In the genomic region with DNA sequence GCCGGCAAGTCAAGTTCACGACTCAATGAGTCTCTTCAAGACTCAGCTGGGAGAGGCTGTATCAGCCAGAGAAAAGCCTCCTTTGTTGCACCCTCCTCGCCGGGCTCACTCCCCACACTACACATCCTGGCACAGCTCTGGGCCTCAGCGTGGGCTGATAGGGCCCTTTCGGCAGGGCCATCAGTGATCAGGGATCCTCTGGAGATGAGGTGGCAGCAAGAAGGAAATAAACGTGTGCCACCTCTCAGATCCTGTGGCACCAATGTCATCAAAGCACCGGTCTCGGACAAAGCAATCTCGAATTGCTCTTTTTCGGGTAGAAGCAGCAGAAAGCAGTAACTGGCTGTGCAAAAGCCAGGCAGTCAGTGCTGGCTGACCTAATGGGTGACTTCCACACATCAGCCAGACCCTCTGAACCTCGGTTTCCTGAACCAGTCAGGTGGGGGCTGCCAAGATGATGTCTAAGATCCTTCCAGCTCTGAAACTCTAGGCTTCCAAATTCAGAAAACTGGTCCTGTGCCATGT, we compare ENCODE assay signal across 8 cellular contexts. TPM values are rescaled to one million over a fixed set of nuclear protein-coding genes. Genes with fewer than 3 reads are reported as not detected.
DNase-seq lines count a peak whose midpoint lies in the region; FAIRE-seq and TF ChIP-seq lines count a peak whose summit lies in the region.

No MANE protein-coding gene starts in this region.

- peak overlapping the region in 9 of 11 experiments; percentile 68 to 98 (median 78); a peak in 17 of 22 replicates for H3K27ac ChIP-seq in BLaER1 treated with 17β-estradiol and CSF1 and Interleukin-3, amounts not matched to agents 10 nM and 100 nM
- H3K27ac ChIP-seq in PC-9 = peak overlapping the region; percentile 50
- H3K27ac ChIP-seq in H1 (ENCODE audit: low read depth, low read length) = no peak overlapping the region
- H3K27ac ChIP-seq in neuronal stem cell (replicated peaks; ENCODE audit: low read length) = no peak overlapping the region

- 88% methylated on average over 12 of the region's 12 CpGs; no CpG with 5 or more reads in 1 of the 2 experiments for WGBS in H1 (ENCODE audit: extremely low coverage in 1 of 2, insufficient coverage in 1 of 2, insufficient read length in 1 of 2, insufficient replicate concordance in 2 of 2, low coverage in 1 of 2, low lambda C conversion rate in 2 of 2, missing lambda C conversion rate in 1 of 2), 2 experiments
- no CpG with 5 or more reads among the region's 12 CpGs for WGBS in neuronal stem cell (ENCODE audit: extremely low coverage in 2 of 2, insufficient read length in 2 of 2, insufficient replicate concordance in 1 of 2), 2 donors

- H3K4me3 ChIP-seq in BLaER1 treated with 17β-estradiol and CSF1 and Interleukin-3, amounts not matched to agents 10 nM and 100 nM = peak overlapping the region; percentile 74 to 98 (median 90)
- H3K4me3 ChIP-seq in PC-9 (peak overlapping the region; percentile 68), H1 (ENCODE audit: extremely low read depth in 1 of 4, insufficient read depth in 2 of 4, low read depth in 3 of 4, low read length in 4 of 4) (no peak overlapping the region), neuronal stem cell (ENCODE audit: low read length in 2 of 2) (no peak overlapping the region)

- intact Hi-C loops in PC-9 (cut with micrococcal nuclease; ENCODE audit: unreplicated experiment) = loop anchor here (2.0 to 5.0 kb wide), 2 partner anchors 34 to 41 kb away; a partner anchor contains a TSS

- H3K56ac ChIP-seq in H1 (replicated peaks; ENCODE audit: insufficient read length, low read depth, low read length) = no peak overlapping the region

- H4K20me1 ChIP-seq in BLaER1 treated with 17β-estradiol and CSF1 and Interleukin-3, amounts not matched to agents 10 nM and 100 nM = peaks cover 63 to 70% (median 66%) of the 10 kb centered on the region in 11 experiments
- peaks cover 45% of the 10 kb centered on the region for H4K20me1 ChIP-seq in PC-9 (ENCODE audit: insufficient read depth)
- no peaks in the 10 kb centered on the region for H4K20me1 ChIP-seq in H1 (replicated peaks in 1 of 2; ENCODE audit: control insufficient read depth in 1 of 2, insufficient read depth in 2 of 2, low read length in 2 of 2)

- no peak overlapping the region for H3K14ac ChIP-seq in H1 (ENCODE audit: insufficient read length)
- H3K14ac ChIP-seq in neuronal stem cell (ENCODE audit: low read length) = no peak overlapping the region

- H4K5ac ChIP-seq in H1 (ENCODE audit: insufficient read length, low read depth, low read length) = no peak overlapping the region

- no peak overlapping the region for H4K91ac ChIP-seq in H1 (replicated peaks; ENCODE audit: insufficient read length, low read length)
- no peak overlapping the region for H4K91ac ChIP-seq in neuronal stem cell (ENCODE audit: low read depth, low read length, poor library complexity)

- no peak for DNase-seq in PC-9
- DNase-seq in H1 (ENCODE audit: low read depth in 1 of 2, low spot score in 2 of 2) = no peak
- DNase-seq in neuronal stem cell (ENCODE audit: low spot score) = no peak
- DNase-seq in germinal center (ENCODE audit: low spot score) = no peak
- DNase-seq in GM03348 (ENCODE audit: low spot score) = no peak
- no peak for DNase-seq in HUDEP-2 (lab: John Stamatoyannopoulos, UW; ENCODE audit: unreplicated experiment in 76 of 76)
- DNase-seq in NCI-H82 (lab: John Stamatoyannopoulos, UW) = no peak

- H3K4me1 ChIP-seq in BLaER1 treated with 17β-estradiol and CSF1 and Interleukin-3, amounts not matched to agents 10 nM and 100 nM = peaks cover 78 to 87% (median 84%) of the 10 kb centered on the region in 10 experiments
- H3K4me1 ChIP-seq in PC-9 (replicated peaks; ENCODE audit: insufficient read depth) (peaks cover 36% of the 10 kb centered on the region), H1 (replicated peaks in 1 of 4; ENCODE audit: control insufficient read depth in 3 of 4, insufficient read depth in 4 of 4, low read length in 3 of 4) (peaks cover 0 to 22% (median 11%) of the 10 kb centered on the region in 4 experiments; a peak in 6 of 7 replicates), neuronal stem cell (ENCODE audit: control insufficient read depth in 2 of 2, insufficient read depth in 1 of 2, low read depth in 1 of 2, low read length in 2 of 2) (peaks cover 22 to 41% of the 10 kb centered on the region in 2 donors)

- peaks cover 30% of the 10 kb centered on the region for H3F3A ChIP-seq in PC-9 (ENCODE audit: insufficient read depth, low read depth)

- TF ChIP-seq EP300 in H1 (IDR thresholded peaks at IDR 0.05; ENCODE audit: borderline replicate concordance in 1 of 2, low read depth in 2 of 2, low read length in 2 of 2) = no peak

- peak overlapping the region; percentile 96 to 100 (median 98) for H3K4me2 ChIP-seq in BLaER1 treated with 17β-estradiol and CSF1 and Interleukin-3, amounts not matched to agents 10 nM and 100 nM
- peak overlapping the region; percentile 85 for H3K4me2 ChIP-seq in PC-9
- H3K4me2 ChIP-seq in H1 (ENCODE audit: insufficient read depth in 1 of 2, low read depth in 2 of 2, low read length in 2 of 2) = peak overlapping the region; percentile 75 to 99; a peak in 1 of 4 replicates
- peak overlapping the region; percentile 91 for H3K4me2 ChIP-seq in neuronal stem cell (ENCODE audit: insufficient read depth, low read length, poor library complexity, severe bottlenecking)

- no peak for FAIRE-seq in H1 (lab: Jason Lieb, UNC)

- H3K9me3 ChIP-seq in BLaER1 treated with 17β-estradiol and CSF1 and Interleukin-3, amounts not matched to agents 10 nM and 100 nM (replicated peaks in 1 of 11) = no peaks in the 10 kb centered on the region
- no peaks in the 10 kb centered on the region for H3K9me3 ChIP-seq in PC-9 (ENCODE audit: insufficient read depth, low read depth)
- no peaks in the 10 kb centered on the region for H3K9me3 ChIP-seq in H1 (ENCODE audit: insufficient read depth in 2 of 2, low read depth in 1 of 2, low read length in 1 of 2)
- H3K9me3 ChIP-seq in neuronal stem cell (replicated peaks in 1 of 2; ENCODE audit: control insufficient read depth in 2 of 2, insufficient read depth in 1 of 2, low read depth in 1 of 2, low read length in 2 of 2) = peaks cover 0 to 4% of the 10 kb centered on the region in 2 donors

- H3K79me1 ChIP-seq in H1 (ENCODE audit: low read depth, low read length) (no peaks in the 10 kb centered on the region), neuronal stem cell (ENCODE audit: low read depth, low read length) (peaks cover 13% of the 10 kb centered on the region)

- H2BK20ac ChIP-seq in H1 (ENCODE audit: low read length) = no peak overlapping the region

- H3K4ac ChIP-seq in H1 (replicated peaks; ENCODE audit: insufficient read length, low read depth, low read length) = no peak overlapping the region
- no peak overlapping the region for H3K4ac ChIP-seq in neuronal stem cell (ENCODE audit: low read length)

- H2BK120ac ChIP-seq in H1 (replicated peaks; ENCODE audit: low read depth, low read length) (no peak overlapping the region), neuronal stem cell (ENCODE audit: low read depth, low read length) (no peak overlapping the region)

- H3K18ac ChIP-seq in H1 (ENCODE audit: extremely low read depth, low read length) = no peak overlapping the region
- no peak overlapping the region for H3K18ac ChIP-seq in neuronal stem cell (ENCODE audit: low read length)

- no peaks in the 10 kb centered on the region for H3K27me3 ChIP-seq in BLaER1 treated with 17β-estradiol and CSF1 and Interleukin-3, amounts not matched to agents 10 nM and 100 nM
- H3K27me3 ChIP-seq in PC-9 (ENCODE audit: insufficient read depth, low read depth) = no peaks in the 10 kb centered on the region
- peaks cover 0 to 6% (median 2%) of the 10 kb centered on the region in 4 experiments; a peak in 3 of 7 replicates for H3K27me3 ChIP-seq in H1 (replicated peaks in 1 of 4; ENCODE audit: control insufficient read depth in 3 of 4, extremely low read depth in 1 of 4, insufficient read depth in 3 of 4, low read length in 3 of 4)
- no peaks in the 10 kb centered on the region for H3K27me3 ChIP-seq in neuronal stem cell (ENCODE audit: control insufficient read depth in 3 of 3, insufficient read depth in 3 of 3, low read depth in 1 of 3, low read length in 3 of 3)

- H3K36me3 ChIP-seq in BLaER1 treated with 17β-estradiol and CSF1 and Interleukin-3, amounts not matched to agents 10 nM and 100 nM = peaks cover 24 to 48% (median 28%) of the 10 kb centered on the region in 11 experiments
- H3K36me3 ChIP-seq in PC-9 (ENCODE audit: low read depth) (peaks cover 24% of the 10 kb centered on the region), H1 (ENCODE audit: control insufficient read depth in 2 of 4, insufficient read depth in 4 of 4, low read length in 3 of 4) (no peaks in the 10 kb centered on the region; a peak in 1 of 8 replicates), neuronal stem cell (replicated peaks in 1 of 2; ENCODE audit: control insufficient read depth in 2 of 2, insufficient read depth in 2 of 2, low read length in 2 of 2) (peaks cover 14 to 23% of the 10 kb centered on the region in 2 donors)

- H2AK5ac ChIP-seq in H1 (ENCODE audit: low read depth, low read length) (no peak overlapping the region), neuronal stem cell (ENCODE audit: low read depth, low read length) (no peak overlapping the region)

- H4K8ac ChIP-seq in H1 (ENCODE audit: extremely low read depth, insufficient read depth, low read length) (no peak overlapping the region), neuronal stem cell (ENCODE audit: low read depth, low read length) (no peak overlapping the region)

- H3K23ac ChIP-seq in H1 (ENCODE audit: insufficient read length) (no peak overlapping the region), neuronal stem cell (ENCODE audit: low read depth, low read length, poor library complexity) (no peak overlapping the region)

- CTCF ChIA-PET in PC-9 (lab: Charles Lee) = interaction anchor here (1.3 to 2.6 kb wide), 3 partner anchors 12 to 28 kb away, joined by 3 to 23 read pairs (median 9); no protein-coding TSS in a partner anchor
- CTCF ChIA-PET in H1 (lab: Charles Lee; ENCODE audit: partially characterized antibody) = interaction anchor here (0.7 to 32.2 kb wide), 3 partner anchors 16 to 39 kb away, joined by 3 to 1058 read pairs (median 118); a partner anchor contains a TSS

- POLR2A ChIA-PET in PC-9 (lab: Charles Lee; ENCODE audit: unreplicated experiment) = interaction anchor here (0.6 to 2.1 kb wide), 5 partner anchors 8 to 97 kb away, joined by 5 to 22 read pairs (median 15); a partner anchor contains a TSS
- POLR2A ChIA-PET in H1 (lab: Charles Lee; ENCODE audit: partially characterized antibody) = interaction anchor here (1.1 to 24.6 kb wide), 3 partner anchors 12 to 140 kb away, joined by 3 to 408 read pairs (median 65); no protein-coding TSS in a partner anchor

- TF ChIP-seq CTCF in PC-9 (conservative IDR thresholded peaks at IDR 0.05) (no peak), H1 (IDR thresholded peaks at IDR 0.05; ENCODE audit: control extremely low read depth in 1 of 3, insufficient read depth in 1 of 3, low read depth in 1 of 3, low read length in 3 of 3) (no peak)

- no peak overlapping the region for H2AFZ ChIP-seq in PC-9
- H2AFZ ChIP-seq in H1 (ENCODE audit: low read length) = no peak overlapping the region
- no peak overlapping the region for H2AFZ ChIP-seq in neuronal stem cell (ENCODE audit: low read length)

- no peak overlapping the region for H2BK12ac ChIP-seq in H1 (ENCODE audit: low read depth, low read length)
- no peak overlapping the region for H2BK12ac ChIP-seq in neuronal stem cell (ENCODE audit: low read length)

- H2BK15ac ChIP-seq in H1 (ENCODE audit: low read length) (no peak overlapping the region), neuronal stem cell (ENCODE audit: low read length) (no peak overlapping the region)

- no peak for TF ChIP-seq RAD21 in H1 (IDR thresholded peaks at IDR 0.05 in 1 of 2, conservative IDR thresholded peaks at IDR 0.05 in 1 of 2; ENCODE audit: low read depth in 2 of 2, low read length in 2 of 2)

- H3K9ac ChIP-seq in BLaER1 treated with 17β-estradiol and CSF1 and Interleukin-3, amounts not matched to agents 10 nM and 100 nM = peak overlapping the region; percentile 83 to 92 (median 86)
- no peak overlapping the region; a peak in 1 of 7 replicates for H3K9ac ChIP-seq in H1 (replicated peaks in 1 of 4; ENCODE audit: extremely low read depth in 1 of 4, low read depth in 3 of 4, low read length in 3 of 4)
- H3K9ac ChIP-seq in neuronal stem cell (ENCODE audit: low read depth, low read length, poor library complexity) = no peak overlapping the region

- BruUV-seq in PC-9 (replicated peaks; lab: Mats Ljungman, UMichigan) = no TSS peak

- no peaks in the 10 kb centered on the region for H3K9me2 ChIP-seq in PC-9 (ENCODE audit: insufficient read depth)

- TF ChIP-seq POLR2A in H1 (IDR thresholded peaks at IDR 0.05; ENCODE audit: control extremely low read depth in 1 of 2, low read depth in 2 of 2, low read length in 2 of 2) = no peak

- peaks cover 16% of the 10 kb centered on the region for H3K23me2 ChIP-seq in H1 (ENCODE audit: low read depth, low read length)

- no peak overlapping the region for H2BK5ac ChIP-seq in H1 (ENCODE audit: low read depth, low read length)
- H2BK5ac ChIP-seq in neuronal stem cell (ENCODE audit: low read length) = no peak overlapping the region

- H3K79me2 ChIP-seq in PC-9 (ENCODE audit: low read depth) = peaks cover 77% of the 10 kb centered on the region
- no peaks in the 10 kb centered on the region for H3K79me2 ChIP-seq in H1 (ENCODE audit: control insufficient read depth in 1 of 2, insufficient read depth in 2 of 2, low read length in 2 of 2)

RNA-seq across cellular contexts. Expression of a gene that starts 2.1 kb away (rescaled TPM):
- total RNA-seq in PC-9 (2021) = 110 and 134 TPM in 2 replicates
- total RNA-seq in H1 (2021; fragmentation: NEBNext Ultra II Directional; extraction: Animal tissue kit (Norgen Biotek cat#: 25700)) = 36.9 and 42.9 TPM in 2 replicates
- polyA plus RNA-seq in H1 (2011; rRNA removed) = 31.5 and 54.0 TPM in 2 replicates
- polyA plus RNA-seq in H1 (2011; cell fraction: cytosol; rRNA removed) = 33.1 TPM
- polyA plus RNA-seq in H1 (2011; cell fraction: nucleus; rRNA removed) = 38.0 TPM
- 22.9 to 33.8 TPM (median 30.9 TPM) in 4 replicates for polyA plus RNA-seq in H1 (2012, experiment 1 of 2)
- polyA plus RNA-seq in H1 (2012, experiment 2 of 2) = 28.9 TPM
- 19.7 TPM for polyA plus RNA-seq in H1 (2013, experiment 1 of 2)
- 17.7 TPM for polyA plus RNA-seq in H1 (2013, experiment 2 of 2)
- polyA minus RNA-seq in H1 (2011; rRNA and poly(A)+ RNA removed) = 24.7 and 48.1 TPM in 2 replicates
- 28.1 TPM for polyA minus RNA-seq in H1 (2011; cell fraction: cytosol; rRNA and poly(A)+ RNA removed)
- 22.0 TPM for polyA minus RNA-seq in H1 (2011; cell fraction: nucleus; rRNA and poly(A)+ RNA removed)
- 24.4 TPM for polyA plus RNA-seq in neuronal stem cell (2013, experiment 1 of 2)
- 23.3 TPM for polyA plus RNA-seq in neuronal stem cell (2013, experiment 2 of 2)

RNA-seq across cellular contexts. Expression of a gene that starts 31.8 kb away (rescaled TPM):
- 31.3 and 33.8 TPM in 2 replicates for total RNA-seq in PC-9 (2021)
- total RNA-seq in H1 (2021; fragmentation: NEBNext Ultra II Directional; extraction: Animal tissue kit (Norgen Biotek cat#: 25700)) = 10.6 and 12.3 TPM in 2 replicates
- polyA plus RNA-seq in H1 (2011; rRNA removed) = 3.7 and 6.7 TPM in 2 replicates
- 5.9 TPM for polyA plus RNA-seq in H1 (2011; cell fraction: cytosol; rRNA removed)
- polyA plus RNA-seq in H1 (2011; cell fraction: nucleus; rRNA removed) = 27.1 TPM
- polyA plus RNA-seq in H1 (2012, experiment 1 of 2) = 6.2 to 12.1 TPM (median 10.3 TPM) in 4 replicates
- 4.7 TPM for polyA plus RNA-seq in H1 (2012, experiment 2 of 2)
- polyA plus RNA-seq in H1 (2013, experiment 1 of 2) = 4.8 TPM
- polyA plus RNA-seq in H1 (2013, experiment 2 of 2) = 3.8 TPM
- polyA minus RNA-seq in H1 (2011; rRNA and poly(A)+ RNA removed) = 4.5 and 4.9 TPM in 2 replicates
- polyA minus RNA-seq in H1 (2011; cell fraction: cytosol; rRNA and poly(A)+ RNA removed) = 7.4 TPM
- 20.2 TPM for polyA minus RNA-seq in H1 (2011; cell fraction: nucleus; rRNA and poly(A)+ RNA removed)
- 1.1 TPM for polyA plus RNA-seq in neuronal stem cell (2013, experiment 1 of 2)
- polyA plus RNA-seq in neuronal stem cell (2013, experiment 2 of 2) = 1.1 TPM

RNA-seq across cellular contexts. Expression of a gene that starts 40.7 kb away (rescaled TPM):
- total RNA-seq in PC-9 (2021) = 48.2 and 53.2 TPM in 2 replicates
- 20.9 and 22.1 TPM in 2 replicates for total RNA-seq in H1 (2021; fragmentation: NEBNext Ultra II Directional; extraction: Animal tissue kit (Norgen Biotek cat#: 25700))
- polyA plus RNA-seq in H1 (2011; rRNA removed) = 12.1 and 19.8 TPM in 2 replicates
- polyA plus RNA-seq in H1 (2011; cell fraction: cytosol; rRNA removed) = 7.3 TPM
- 29.8 TPM for polyA plus RNA-seq in H1 (2011; cell fraction: nucleus; rRNA removed)
- polyA plus RNA-seq in H1 (2012, experiment 1 of 2) = 13.2 to 19.6 TPM (median 18.1 TPM) in 4 replicates
- 14.9 TPM for polyA plus RNA-seq in H1 (2012, experiment 2 of 2)
- polyA plus RNA-seq in H1 (2013, experiment 1 of 2) = 7.1 TPM
- polyA plus RNA-seq in H1 (2013, experiment 2 of 2) = 7.1 TPM
- 8.1 and 8.8 TPM in 2 replicates for polyA minus RNA-seq in H1 (2011; rRNA and poly(A)+ RNA removed)
- 18.1 TPM for polyA minus RNA-seq in H1 (2011; cell fraction: cytosol; rRNA and poly(A)+ RNA removed)
- 24.5 TPM for polyA minus RNA-seq in H1 (2011; cell fraction: nucleus; rRNA and poly(A)+ RNA removed)
- 5.3 TPM for polyA plus RNA-seq in neuronal stem cell (2013, experiment 1 of 2)
- polyA plus RNA-seq in neuronal stem cell (2013, experiment 2 of 2) = 5.5 TPM

RNA-seq across cellular contexts. Expression of a gene that starts 48.2 kb away (rescaled TPM):
- 13.7 and 13.9 TPM in 2 replicates for total RNA-seq in PC-9 (2021)
- 5.1 and 5.8 TPM in 2 replicates for total RNA-seq in H1 (2021; fragmentation: NEBNext Ultra II Directional; extraction: Animal tissue kit (Norgen Biotek cat#: 25700))
- 4.9 and 6.3 TPM in 2 replicates for polyA plus RNA-seq in H1 (2011; rRNA removed)
- polyA plus RNA-seq in H1 (2011; cell fraction: cytosol; rRNA removed) = 5.2 TPM
- 13.4 TPM for polyA plus RNA-seq in H1 (2011; cell fraction: nucleus; rRNA removed)
- 4.7 to 4.8 TPM (median 4.7 TPM) in 4 replicates for polyA plus RNA-seq in H1 (2012, experiment 1 of 2)
- 5.9 TPM for polyA plus RNA-seq in H1 (2012, experiment 2 of 2)
- polyA plus RNA-seq in H1 (2013, experiment 1 of 2) = 3.7 TPM
- 3.8 TPM for polyA plus RNA-seq in H1 (2013, experiment 2 of 2)
- polyA minus RNA-seq in H1 (2011; rRNA and poly(A)+ RNA removed) = 2.3 and 2.8 TPM in 2 replicates
- 2.5 TPM for polyA minus RNA-seq in H1 (2011; cell fraction: cytosol; rRNA and poly(A)+ RNA removed)
- 4.9 TPM for polyA minus RNA-seq in H1 (2011; cell fraction: nucleus; rRNA and poly(A)+ RNA removed)
- 5.7 TPM for polyA plus RNA-seq in neuronal stem cell (2013, experiment 1 of 2)
- polyA plus RNA-seq in neuronal stem cell (2013, experiment 2 of 2) = 6.1 TPM

RNA-seq across cellular contexts. Expression of a gene that starts 59.4 kb away (rescaled TPM):
- 1.0 and 2.1 TPM in 2 replicates for total RNA-seq in PC-9 (2021)
- 0.97 and 1.5 TPM in 2 replicates for total RNA-seq in H1 (2021; fragmentation: NEBNext Ultra II Directional; extraction: Animal tissue kit (Norgen Biotek cat#: 25700))
- polyA plus RNA-seq in H1 (2011; rRNA removed) = 4.4 and 5.4 TPM in 2 replicates
- polyA plus RNA-seq in H1 (2011; cell fraction: cytosol; rRNA removed) = 3.3 TPM
- polyA plus RNA-seq in H1 (2011; cell fraction: nucleus; rRNA removed) = 2.4 TPM
- polyA plus RNA-seq in H1 (2012, experiment 1 of 2) = 1.0 to 2.8 TPM (median 1.6 TPM) in 4 replicates
- 3.1 TPM for polyA plus RNA-seq in H1 (2012, experiment 2 of 2)
- polyA plus RNA-seq in H1 (2013, experiment 1 of 2) = 2.5 TPM
- 2.7 TPM for polyA plus RNA-seq in H1 (2013, experiment 2 of 2)
- 1.4 TPM in 1 of 2 replicates, not detected in the other for polyA minus RNA-seq in H1 (2011; rRNA and poly(A)+ RNA removed)
- polyA minus RNA-seq in H1 (2011; cell fraction: cytosol; rRNA and poly(A)+ RNA removed) = not detected
- not detected for polyA minus RNA-seq in H1 (2011; cell fraction: nucleus; rRNA and poly(A)+ RNA removed)
- polyA plus RNA-seq in neuronal stem cell (2013, experiment 1 of 2) = 0.84 TPM
- 0.89 TPM for polyA plus RNA-seq in neuronal stem cell (2013, experiment 2 of 2)

Comparison
In these comparisons a context has a peak if more than half of its experiments do, and no peak if none do; other contexts are left out.
1. H3K27ac ChIP-seq: peak in BLaER1 treated with 17β-estradiol and CSF1 and Interleukin-3, amounts not matched to agents 10 nM and 100 nM (9 of 11) and PC-9 (single experiment); none in H1 (single experiment) and neuronal stem cell (single experiment).
2. H3K4me3 ChIP-seq: peak in BLaER1 treated with 17β-estradiol and CSF1 and Interleukin-3, amounts not matched to agents 10 nM and 100 nM (10 of 10) and PC-9 (single experiment); none in H1 (0 of 4) and neuronal stem cell (0 of 2).
3. H3K9ac ChIP-seq: peak in BLaER1 treated with 17β-estradiol and CSF1 and Interleukin-3, amounts not matched to agents 10 nM and 100 nM (11 of 11); none in H1 (0 of 4) and neuronal stem cell (single experiment).
4. Peak in every context shown above with its lines, with median percentiles within 50 percentile points of each other: H3K4me2 ChIP-seq.